ENCODE assay signal across 23 cellular contexts in genomic region chr2:173493874-173494273, GRCh38.
DNase-seq lines count a peak whose midpoint lies in the region; ATAC-seq and TF ChIP-seq lines count a peak whose summit lies in the region.
"Had no signal": no experiment of that assay in that cellular context is flagged by ENCODE, and none has a peak within 500 bp of the region (broad histone marks: within the 10 kb centered on the region; RNA-seq: fewer than 3 reads in every experiment).

No MANE protein-coding gene starts in this region.

- peak; percentile 16; the same call in 1 of the 2 replicates for TF ChIP-seq CTCF in SK-N-SH (IDR thresholded peaks at IDR 0.05)
- TF ChIP-seq CTCF in brain microvascular endothelial cell (IDR thresholded peaks at IDR 0.05; ENCODE audit: low read depth, low read length, missing control alignments): peak; percentile 37

- no peaks in the 10 kb centered on the region for H3K9me2 ChIP-seq in SK-N-SH

- no peaks in the 10 kb centered on the region for H3K36me3 ChIP-seq in SK-N-SH (replicated peaks in 1 of 2; ENCODE audit: control insufficient read depth in 1 of 2, insufficient read depth in 2 of 2, low read length in 1 of 2)
- H3K36me3 ChIP-seq in brain microvascular endothelial cell (replicated peaks): no peaks in the 10 kb centered on the region
- H3K36me3 ChIP-seq: esophagus squamous epithelium, tibial artery had no signal

- no peak for DNase-seq in SK-N-SH
- DNase-seq in brain microvascular endothelial cell: no peak
- peak; percentile 9 for DNase-seq in fibroblast of peridontal ligament (ENCODE audit: extremely low read depth)
- no peak for DNase-seq in stimulated activated naive CD8-positive, alpha-beta T cell treated with anti-CD3 and anti-CD28 coated beads, Interleukin-15, Interleukin-2, amounts not matched to agents 100 U/mL and 50 U/mL, for 24 hours
- no peak for DNase-seq in pons (ENCODE audit: low spot score)
- DNase-seq: activated CD4-positive, alpha-beta T cell treated with anti-CD3 and anti-CD28 coated beads, Interleukin-2, amount 10 ng/mL, durations not matched to agents 7 days and 5 days; activated T-cell treated with anti-CD3 and anti-CD28 coated beads, Interleukin-2, amount 50 U/mL, for 24 hours; effector memory CD8-positive, alpha-beta T cell; esophagus squamous epithelium; glutamatergic neuron; kidney; naive B cell; NCI-H1436; nucleus accumbens; SHP77 treated with DMSO at 0.1 percent for 48 hours; small intestine; tibial artery had no signal

- no peak for ATAC-seq in SK-N-SH treated with all-trans-retinoic acid at 6 μM for 48 hours
- no peak for ATAC-seq in stimulated activated naive CD8-positive, alpha-beta T cell treated with anti-CD3 and anti-CD28 coated beads, Interleukin-15, Interleukin-2, amounts not matched to agents 100 U/mL and 50 U/mL, for 24 hours
- ATAC-seq in HG02852 (IDR thresholded peaks at IDR 0.05; ENCODE audit: unreplicated experiment): no peak
- ATAC-seq in GM18909 (IDR thresholded peaks at IDR 0.05; ENCODE audit: poor library complexity, unreplicated experiment): no peak
- ATAC-seq: effector memory CD8-positive, alpha-beta T cell; WTC11 had no signal

- H4K20me1 ChIP-seq in SK-N-SH (ENCODE audit: insufficient read depth): no peaks in the 10 kb centered on the region

- H3K79me2 ChIP-seq in SK-N-SH (ENCODE audit: insufficient read depth): no peaks in the 10 kb centered on the region

- H3K4me1 ChIP-seq in SK-N-SH (ENCODE audit: control insufficient read depth in 1 of 2, insufficient read depth in 2 of 2, low read depth in 1 of 2, low read length in 1 of 2): no peaks in the 10 kb centered on the region
- H3K4me1 ChIP-seq: esophagus squamous epithelium, tibial artery had no signal

- H2AFZ ChIP-seq in SK-N-SH (ENCODE audit: low read depth): no peak overlapping the region

- H3K4me3 ChIP-seq in SK-N-SH (ENCODE audit: low read depth in 2 of 2, low read length in 1 of 2): no peak overlapping the region
- no peak overlapping the region for H3K4me3 ChIP-seq in brain microvascular endothelial cell (ENCODE audit: low read depth, low read length)
- H3K4me3 ChIP-seq: coronary artery, esophagus squamous epithelium, tibial artery had no signal

- H3F3A ChIP-seq in SK-N-SH (replicated peaks; ENCODE audit: insufficient read depth): no peaks in the 10 kb centered on the region

- H3K9me3 ChIP-seq in SK-N-SH: no peaks in the 10 kb centered on the region
- H3K9me3 ChIP-seq: esophagus squamous epithelium, tibial artery had no signal

- no peak for TF ChIP-seq EP300 in SK-N-SH (IDR thresholded peaks at IDR 0.05; ENCODE audit: borderline replicate concordance in 1 of 2, low read depth in 1 of 2, low read length in 1 of 2)

- no peak overlapping the region for H3K4me2 ChIP-seq in SK-N-SH
- H3K4me2 ChIP-seq: KMS-11 had no signal

- H3K27me3 ChIP-seq in SK-N-SH (ENCODE audit: insufficient read depth) (no peaks in the 10 kb centered on the region), brain microvascular endothelial cell (replicated peaks) (no peaks in the 10 kb centered on the region)
- H3K27me3 ChIP-seq: esophagus squamous epithelium, tibial artery had no signal

- CTCF ChIA-PET in SK-N-SH (lab: Yijun Ruan, JAX): no interaction called here

- TF ChIP-seq RAD21 in SK-N-SH (IDR thresholded peaks at IDR 0.05; ENCODE audit: low read length): 0 out of 2 replicates have a peak, but pooled peaks have one; percentile 3

- POLR2A ChIA-PET in SK-N-SH (lab: Yijun Ruan, JAX): no interaction called here

- in situ Hi-C loops in brain microvascular endothelial cell (cut with HindIII; ENCODE audit: low pct_ligation_motif_present, low sequenced_read_pairs): no loop called here

- H3K27ac ChIP-seq in SK-N-SH (ENCODE audit: low read depth in 2 of 2, low read length in 1 of 2) (no peak overlapping the region), brain microvascular endothelial cell (no peak overlapping the region)
- H3K27ac ChIP-seq: coronary artery, esophagus squamous epithelium, KMS-11, tibial artery had no signal

- 87% methylated on average over 2 of the region's 2 CpGs for WGBS in SK-N-SH (ENCODE audit: low lambda C conversion rate)

- no peak overlapping the region for H3K9ac ChIP-seq in SK-N-SH
- H3K9ac ChIP-seq: KMS-11 had no signal

TF ChIP-seq in SK-N-SH, 30 proteins besides CTCF, POLR2A, EP300 and RAD21:
- TF ChIP-seq RFX5 (IDR thresholded peaks at IDR 0.05; ENCODE audit: low read length) (no peak), TAF1 (IDR thresholded peaks at IDR 0.05; ENCODE audit: borderline replicate concordance, low read depth, low read length) (no peak)
TF ChIP-seq in SK-N-SH: peak in this region for 0.

TF ChIP-seq in SK-N-SH treated with all-trans-retinoic acid at 6 μM for 48 hours, 23 proteins besides CTCF, POLR2A, EP300 and RAD21:
- TF ChIP-seq ZFP30 (CRISPR knock-in tag; IDR thresholded peaks at IDR 0.05) (no peak), GLIS3 (CRISPR knock-in tag; IDR thresholded peaks at IDR 0.05) (no peak), CSRNP3 (CRISPR knock-in tag; IDR thresholded peaks at IDR 0.05) (no peak), PPARA (CRISPR knock-in tag; IDR thresholded peaks at IDR 0.05; ENCODE audit: borderline replicate concordance) (no peak), TOX (CRISPR knock-in tag; IDR thresholded peaks at IDR 0.05; ENCODE audit: borderline replicate concordance) (no peak), ZNF8 (CRISPR knock-in tag; IDR thresholded peaks at IDR 0.05) (no peak), ESRRG (CRISPR knock-in tag; IDR thresholded peaks at IDR 0.05) (no peak), ZC3H10 (CRISPR knock-in tag; IDR thresholded peaks at IDR 0.05) (no peak)
TF ChIP-seq in SK-N-SH treated with all-trans-retinoic acid at 6 μM for 48 hours: peak in this region for 0.
